1 cellular context compared by ENCODE assay signal in the genomic region with DNA sequence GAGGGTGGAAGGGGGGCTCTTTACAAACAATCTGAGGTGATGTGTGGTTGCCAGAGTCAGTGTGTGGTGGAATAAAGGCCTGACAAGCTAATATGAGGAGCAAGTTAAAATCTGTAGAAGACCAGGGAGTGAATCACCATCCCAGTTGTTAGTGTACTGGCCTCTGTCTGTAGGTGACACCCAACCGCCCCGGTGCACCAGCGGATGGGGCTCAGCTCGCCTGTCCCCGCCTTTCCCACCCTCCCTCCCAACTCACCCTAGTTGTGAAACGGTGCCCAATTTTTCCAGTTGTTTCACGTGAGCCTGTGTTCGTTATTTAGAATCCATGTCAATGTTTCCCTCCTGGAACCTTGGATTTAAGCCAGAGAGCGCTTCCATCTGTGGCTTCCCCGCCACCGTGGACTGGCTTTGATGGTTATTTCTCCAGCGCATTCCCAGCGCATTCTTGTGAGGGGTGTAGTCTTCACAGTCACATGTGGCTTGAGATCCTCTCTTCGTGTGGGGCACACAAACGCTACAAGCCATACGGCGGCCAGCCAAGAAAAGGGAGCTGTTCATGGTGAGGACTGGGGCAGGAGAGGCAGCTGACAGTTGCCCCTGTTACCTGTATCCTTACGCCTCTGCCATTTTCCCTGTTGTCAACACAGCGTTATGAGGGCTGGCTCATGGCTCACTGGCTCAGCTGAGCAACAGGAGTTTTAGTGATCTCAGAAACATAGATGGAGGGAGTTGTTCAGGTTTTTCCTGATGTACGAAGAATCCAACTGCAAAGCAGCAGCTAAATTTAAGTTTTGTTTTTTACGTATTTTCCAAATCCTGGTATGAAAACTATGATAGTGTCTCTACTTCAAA.
TF ChIP-seq lines count a peak whose summit lies in the region.

No MANE protein-coding gene starts in this region.

TF ChIP-seq in K562, 482 proteins besides CTCF, POLR2A, EP300 and RAD21 (continued from another document and continues in another):
- TF ChIP-seq, protein P1, sequence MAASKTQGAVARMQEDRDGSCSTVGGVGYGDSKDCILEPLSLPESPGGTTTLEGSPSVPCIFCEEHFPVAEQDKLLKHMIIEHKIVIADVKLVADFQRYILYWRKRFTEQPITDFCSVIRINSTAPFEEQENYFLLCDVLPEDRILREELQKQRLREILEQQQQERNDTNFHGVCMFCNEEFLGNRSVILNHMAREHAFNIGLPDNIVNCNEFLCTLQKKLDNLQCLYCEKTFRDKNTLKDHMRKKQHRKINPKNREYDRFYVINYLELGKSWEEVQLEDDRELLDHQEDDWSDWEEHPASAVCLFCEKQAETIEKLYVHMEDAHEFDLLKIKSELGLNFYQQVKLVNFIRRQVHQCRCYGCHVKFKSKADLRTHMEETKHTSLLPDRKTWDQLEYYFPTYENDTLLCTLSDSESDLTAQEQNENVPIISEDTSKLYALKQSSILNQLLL (CRISPR knock-in tag; IDR thresholded peaks at IDR 0.05; ENCODE audit: borderline replicate concordance): no peak
- TF ChIP-seq ZNF146 (CRISPR knock-in tag; IDR thresholded peaks at IDR 0.05; ENCODE audit: unreplicated experiment) (no peak), ETV6 (IDR thresholded peaks at IDR 0.05; ENCODE audit: borderline replicate concordance in 1 of 2, low read depth in 2 of 2, low read length in 1 of 2) (no peak), ETV6 (CRISPR knock-in tag; IDR thresholded peaks at IDR 0.05; ENCODE audit: borderline replicate concordance) (no peak), ZFP30 (CRISPR knock-in tag; IDR thresholded peaks at IDR 0.05; ENCODE audit: borderline replicate concordance) (no peak), TCF7L2 (IDR thresholded peaks at IDR 0.05; ENCODE audit: low read depth, low read length) (no peak), TEAD4 (IDR thresholded peaks at IDR 0.05; ENCODE audit: low read length) (peak; percentile 86), TEAD4 (CRISPR knock-in tag; IDR thresholded peaks at IDR 0.05; ENCODE audit: borderline replicate concordance) (no peak), ZNF184 (CRISPR knock-in tag; IDR thresholded peaks at IDR 0.05) (no peak), FOXM1 (IDR thresholded peaks at IDR 0.05; ENCODE audit: low read depth) (no peak), FOXM1 (CRISPR knock-in tag; IDR thresholded peaks at IDR 0.05; ENCODE audit: low read depth) (no peak), DACH1 (IDR thresholded peaks at IDR 0.05; ENCODE audit: partially characterized antibody) (no peak), ZNF212 (CRISPR knock-in tag; IDR thresholded peaks at IDR 0.05) (no peak), EWSR1 (IDR thresholded peaks at IDR 0.05; ENCODE audit: borderline replicate concordance, low read depth, partially characterized antibody) (no peak), ATF2 (CRISPR knock-in tag; IDR thresholded peaks at IDR 0.05) (no peak), CEBPB (tag; IDR thresholded peaks at IDR 0.05) (no peak), NR1H2 (CRISPR knock-in tag; IDR thresholded peaks at IDR 0.05) (no peak), ZNF224 (CRISPR knock-in tag; IDR thresholded peaks at IDR 0.05) (no peak), SPI1 (IDR thresholded peaks at IDR 0.05; ENCODE audit: borderline replicate concordance, low read depth, low read length) (no peak), ZNF668 (CRISPR knock-in tag; IDR thresholded peaks at IDR 0.05) (peak; percentile 76), BMI1 (IDR thresholded peaks at IDR 0.05; ENCODE audit: low read length) (no peak), ILF3 (IDR thresholded peaks at IDR 0.05; ENCODE audit: borderline replicate concordance) (no peak), NR2C2 (CRISPR knock-in tag; IDR thresholded peaks at IDR 0.05) (no peak), NR2C2 (tag; IDR thresholded peaks at IDR 0.05) (peak; percentile 48; the same call in 1 of the 2 replicates), FOXA1 (IDR thresholded peaks at IDR 0.05; ENCODE audit: borderline replicate concordance) (no peak), TCF7 (IDR thresholded peaks at IDR 0.05; ENCODE audit: borderline replicate concordance) (0 out of 2 replicates have a peak, but pooled peaks have one; percentile 76), RAD51 (IDR thresholded peaks at IDR 0.05; ENCODE audit: borderline replicate concordance, low read depth) (peak; percentile 34; the same call in 1 of the 2 replicates), ZNF586 (CRISPR knock-in tag; conservative IDR thresholded peaks at IDR 0.05) (no peak), CBFB (CRISPR knock-in tag; IDR thresholded peaks at IDR 0.05) (no peak), RFX1 (IDR thresholded peaks at IDR 0.05) (no peak), MECOM (CRISPR knock-in tag; IDR thresholded peaks at IDR 0.05) (peak; percentile 82; the same call in 1 of the 2 replicates), HDAC2 (IDR thresholded peaks at IDR 0.05) (no peak), NELFE (IDR thresholded peaks at IDR 0.05; ENCODE audit: insufficient read depth, insufficient read length) (no peak), ZNF311 (CRISPR knock-in tag; IDR thresholded peaks at IDR 0.05) (no peak), SMARCC2 (IDR thresholded peaks at IDR 0.05; ENCODE audit: low read depth) (no peak), SP2 (IDR thresholded peaks at IDR 0.05; ENCODE audit: extremely low read depth, low read depth, low read length, poor library complexity, severe bottlenecking) (no peak), HIVEP1 (CRISPR knock-in tag; IDR thresholded peaks at IDR 0.05) (no peak), YY1 (IDR thresholded peaks at IDR 0.05; ENCODE audit: borderline replicate concordance in 1 of 3, control insufficient read depth in 1 of 3, extremely low read depth in 1 of 3, insufficient read depth in 3 of 3, insufficient read length in 1 of 3, insufficient replicate concordance in 2 of 3, low read depth in 1 of 3, low read length in 2 of 3) (peak in 1 of 3 experiments; percentile 79), HCFC1 (IDR thresholded peaks at IDR 0.05; ENCODE audit: low read depth, low read length) (no peak), ZNF57 (CRISPR knock-in tag; IDR thresholded peaks at IDR 0.05) (no peak), ZNF785 (CRISPR knock-in tag; IDR thresholded peaks at IDR 0.05) (no peak), KLF10 (CRISPR knock-in tag; IDR thresholded peaks at IDR 0.05) (no peak), YBX1 (IDR thresholded peaks at IDR 0.05) (no peak), ELF1 (tag; IDR thresholded peaks at IDR 0.05) (no peak), SMARCE1 (IDR thresholded peaks at IDR 0.05) (0 out of 2 replicates have a peak, but pooled peaks have one; percentile 12), SIN3B (IDR thresholded peaks at IDR 0.05; ENCODE audit: low read depth) (no peak), PTBP1 (IDR thresholded peaks at IDR 0.05; ENCODE audit: low read depth, low read length) (no peak), TGIF2 (CRISPR knock-in tag; IDR thresholded peaks at IDR 0.05) (no peak), ZFP1 (CRISPR knock-in tag; IDR thresholded peaks at IDR 0.05) (no peak), PYGO2 (tag; IDR thresholded peaks at IDR 0.05) (0 out of 2 replicates have a peak, but pooled peaks have one; percentile 46), THRAP3 (IDR thresholded peaks at IDR 0.05; ENCODE audit: borderline replicate concordance) (no peak), PKNOX1 (IDR thresholded peaks at IDR 0.05) (no peak), TRIM24 (IDR thresholded peaks at IDR 0.05) (0 out of 4 replicates have a peak, but pooled peaks of 1 of the 2 experiments have one; percentile 15), ZNF431 (CRISPR knock-in tag; IDR thresholded peaks at IDR 0.05) (no peak), NCOA1 (IDR thresholded peaks at IDR 0.05; ENCODE audit: low read depth) (no peak), HMGN3 (IDR thresholded peaks at IDR 0.05; ENCODE audit: borderline replicate concordance, extremely low read depth, insufficient read length, low read depth, low read length) (no peak), ZNF512 (tag; IDR thresholded peaks at IDR 0.05) (no peak), FOXO4 (CRISPR knock-in tag; IDR thresholded peaks at IDR 0.05) (no peak)
- TF ChIP-seq, protein P2, sequence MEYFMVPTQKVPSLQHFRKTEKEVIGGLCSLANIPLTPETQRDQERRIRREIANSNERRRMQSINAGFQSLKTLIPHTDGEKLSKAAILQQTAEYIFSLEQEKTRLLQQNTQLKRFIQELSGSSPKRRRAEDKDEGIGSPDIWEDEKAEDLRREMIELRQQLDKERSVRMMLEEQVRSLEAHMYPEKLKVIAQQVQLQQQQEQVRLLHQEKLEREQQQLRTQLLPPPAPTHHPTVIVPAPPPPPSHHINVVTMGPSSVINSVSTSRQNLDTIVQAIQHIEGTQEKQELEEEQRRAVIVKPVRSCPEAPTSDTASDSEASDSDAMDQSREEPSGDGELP (CRISPR knock-in tag; IDR thresholded peaks at IDR 0.05; ENCODE audit: borderline replicate concordance): peak; percentile 90
- TF ChIP-seq, protein P3, sequence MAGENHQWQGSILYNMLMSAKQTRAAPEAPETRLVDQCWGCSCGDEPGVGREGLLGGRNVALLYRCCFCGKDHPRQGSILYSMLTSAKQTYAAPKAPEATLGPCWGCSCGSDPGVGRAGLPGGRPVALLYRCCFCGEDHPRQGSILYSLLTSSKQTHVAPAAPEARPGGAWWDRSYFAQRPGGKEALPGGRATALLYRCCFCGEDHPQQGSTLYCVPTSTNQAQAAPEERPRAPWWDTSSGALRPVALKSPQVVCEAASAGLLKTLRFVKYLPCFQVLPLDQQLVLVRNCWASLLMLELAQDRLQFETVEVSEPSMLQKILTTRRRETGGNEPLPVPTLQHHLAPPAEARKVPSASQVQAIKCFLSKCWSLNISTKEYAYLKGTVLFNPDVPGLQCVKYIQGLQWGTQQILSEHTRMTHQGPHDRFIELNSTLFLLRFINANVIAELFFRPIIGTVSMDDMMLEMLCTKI (IDR thresholded peaks at IDR 0.05; ENCODE audit: partially characterized antibody): no peak
- TF ChIP-seq, protein P4, sequence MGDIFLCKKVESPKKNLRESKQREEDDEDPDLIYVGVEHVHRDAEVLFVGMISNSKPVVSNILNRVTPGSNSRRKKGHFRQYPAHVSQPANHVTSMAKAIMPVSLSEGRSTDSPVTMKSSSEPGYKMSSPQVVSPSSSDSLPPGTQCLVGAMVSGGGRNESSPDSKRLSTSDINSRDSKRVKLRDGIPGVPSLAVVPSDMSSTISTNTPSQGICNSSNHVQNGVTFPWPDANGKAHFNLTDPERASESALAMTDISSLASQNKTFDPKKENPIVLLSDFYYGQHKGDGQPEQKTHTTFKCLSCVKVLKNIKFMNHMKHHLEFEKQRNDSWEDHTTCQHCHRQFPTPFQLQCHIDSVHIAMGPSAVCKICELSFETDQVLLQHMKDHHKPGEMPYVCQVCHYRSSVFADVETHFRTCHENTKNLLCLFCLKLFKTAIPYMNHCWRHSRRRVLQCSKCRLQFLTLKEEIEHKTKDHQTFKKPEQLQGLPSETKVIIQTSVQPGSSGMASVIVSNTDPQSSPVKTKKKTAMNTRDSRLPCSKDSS (IDR thresholded peaks at IDR 0.05; ENCODE audit: low read depth, partially characterized antibody): no peak
- TF ChIP-seq, protein P5, sequence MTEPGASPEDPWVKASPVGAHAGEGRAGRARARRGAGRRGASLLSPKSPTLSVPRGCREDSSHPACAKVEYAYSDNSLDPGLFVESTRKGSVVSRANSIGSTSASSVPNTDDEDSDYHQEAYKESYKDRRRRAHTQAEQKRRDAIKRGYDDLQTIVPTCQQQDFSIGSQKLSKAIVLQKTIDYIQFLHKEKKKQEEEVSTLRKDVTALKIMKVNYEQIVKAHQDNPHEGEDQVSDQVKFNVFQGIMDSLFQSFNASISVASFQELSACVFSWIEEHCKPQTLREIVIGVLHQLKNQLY (CRISPR knock-in tag; conservative IDR thresholded peaks at IDR 0.05): no peak
